8 cellular contexts compared by ENCODE assay signal in the genomic region with DNA sequence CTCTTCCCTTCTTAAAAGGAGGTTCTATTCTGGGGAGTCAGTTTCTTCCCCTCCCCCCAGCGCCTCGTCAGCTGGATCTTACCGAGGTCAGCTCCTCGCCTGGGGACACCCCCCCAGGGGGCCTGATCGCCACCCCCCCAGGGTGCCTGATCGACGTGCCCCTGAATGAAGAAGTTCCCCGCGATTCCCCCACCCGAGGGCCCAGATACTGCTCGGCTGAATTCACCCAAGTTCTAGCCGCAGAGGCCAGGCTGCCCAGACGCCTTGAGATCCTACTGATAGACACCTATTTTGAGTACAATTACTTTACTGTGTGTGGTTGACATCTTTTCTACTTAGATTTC. TPM values are rescaled to one million over a fixed set of nuclear protein-coding genes. Genes with fewer than 3 reads are reported as not detected.
DNase-seq lines count a peak whose midpoint lies in the region; ATAC-seq, FAIRE-seq and TF ChIP-seq lines count a peak whose summit lies in the region.

No MANE protein-coding gene starts in this region.

- peak overlapping the region; percentile 72 for H3K9ac ChIP-seq in astrocyte (ENCODE audit: low read length)

- WGBS in urinary bladder: 6% methylated on average over 13 of the region's 13 CpGs

- H3K36me3 Mint-ChIP-seq in activated naive CD4-positive, alpha-beta T cell treated with anti-CD3 and anti-CD28 coated beads, Interleukin-2, amount 50 U/mL, for 24 hours: peaks cover 3% of the 10 kb centered on the region
- H3K36me3 Mint-ChIP-seq in astrocyte (ENCODE audit: low read depth, unreplicated experiment) (peaks cover 7% of the 10 kb centered on the region), memory B cell (peaks cover 2% of the 10 kb centered on the region)

- H3K36me3 ChIP-seq in astrocyte (ENCODE audit: insufficient read depth, low read length) (no peaks in the 10 kb centered on the region), urinary bladder (ENCODE audit: insufficient read depth) (no peaks in the 10 kb centered on the region)

- no peak for DNase-seq in activated naive CD4-positive, alpha-beta T cell (lab: John Stamatoyannopoulos, UW)
- DNase-seq in astrocyte (ENCODE audit: low read depth) (no peak), memory B cell (ENCODE audit: low spot score in 2 of 2) (no peak), NOMO-1 treated with DMSO at 0.1 percent for 48 hours (lab: John Stamatoyannopoulos, UW; ENCODE audit: unreplicated experiment) (no peak)

- H3K4me1 ChIP-seq in astrocyte (ENCODE audit: insufficient read depth, low read length): peaks cover 25% of the 10 kb centered on the region
- peaks cover 4% of the 10 kb centered on the region for H3K4me1 ChIP-seq in urinary bladder (ENCODE audit: insufficient read depth)

- FAIRE-seq in astrocyte (lab: Jason Lieb, UNC): no peak

- peak overlapping the region; percentile 96 for H3K4me2 ChIP-seq in astrocyte (ENCODE audit: low read length)

- TF ChIP-seq CTCF in astrocyte (IDR thresholded peaks at IDR 0.05; ENCODE audit: insufficient read depth, low read depth, low read length): no peak

- H3K4me3 ChIP-seq in astrocyte (ENCODE audit: insufficient read depth, low read depth, low read length) (peak overlapping the region; percentile 71), urinary bladder (ENCODE audit: low read depth, low read length) (peak overlapping the region; percentile 92)

- no peak overlapping the region for H3K27ac ChIP-seq in astrocyte (ENCODE audit: low read depth, low read length)
- H3K27ac ChIP-seq in urinary bladder (ENCODE audit: low read depth): no peak overlapping the region

- H2AFZ ChIP-seq in astrocyte (ENCODE audit: low read depth, low read length): no peak overlapping the region

- H3K27me3 Mint-ChIP-seq in activated naive CD4-positive, alpha-beta T cell treated with anti-CD3 and anti-CD28 coated beads, Interleukin-2, amount 50 U/mL, for 24 hours: no peaks in the 10 kb centered on the region
- H3K27me3 Mint-ChIP-seq in astrocyte (ENCODE audit: low read depth, unreplicated experiment) (peaks cover 10% of the 10 kb centered on the region), memory B cell (peaks cover 2% of the 10 kb centered on the region)

- peaks cover 46% of the 10 kb centered on the region for H4K20me1 ChIP-seq in astrocyte (ENCODE audit: insufficient read depth, low read length)

- H3K9me3 Mint-ChIP-seq in activated naive CD4-positive, alpha-beta T cell treated with anti-CD3 and anti-CD28 coated beads, Interleukin-2, amount 50 U/mL, for 24 hours: no peaks in the 10 kb centered on the region
- H3K9me3 Mint-ChIP-seq in astrocyte (ENCODE audit: unreplicated experiment) (no peaks in the 10 kb centered on the region), memory B cell (no peaks in the 10 kb centered on the region)

- no peaks in the 10 kb centered on the region for H3K9me3 ChIP-seq in astrocyte (ENCODE audit: insufficient read depth, low read depth, low read length)

- ATAC-seq in memory B cell (ENCODE audit: low read depth) (no peak), GM19351 (IDR thresholded peaks at IDR 0.05; ENCODE audit: unreplicated experiment) (no peak), GM19324 (IDR thresholded peaks at IDR 0.05; ENCODE audit: low FRiP score, unreplicated experiment) (no peak)

- H3K79me2 ChIP-seq in astrocyte (ENCODE audit: insufficient read depth, low read length): peaks cover 52% of the 10 kb centered on the region

- peak overlapping the region; percentile 79 for H3K27ac Mint-ChIP-seq in activated naive CD4-positive, alpha-beta T cell treated with anti-CD3 and anti-CD28 coated beads, Interleukin-2, amount 50 U/mL, for 24 hours
- H3K27ac Mint-ChIP-seq in astrocyte (ENCODE audit: unreplicated experiment) (peak overlapping the region; percentile 41), memory B cell (no peak overlapping the region)

- H3K4me3 Mint-ChIP-seq in activated naive CD4-positive, alpha-beta T cell treated with anti-CD3 and anti-CD28 coated beads, Interleukin-2, amount 50 U/mL, for 24 hours: peak overlapping the region; percentile 87
- H3K4me3 Mint-ChIP-seq in astrocyte (ENCODE audit: unreplicated experiment) (peak overlapping the region; percentile 86), memory B cell (peak overlapping the region; percentile 77)

- H3K27me3 ChIP-seq in astrocyte (ENCODE audit: insufficient read depth, low read length): no peaks in the 10 kb centered on the region

- peaks cover 36% of the 10 kb centered on the region for H3K4me1 Mint-ChIP-seq in activated naive CD4-positive, alpha-beta T cell treated with anti-CD3 and anti-CD28 coated beads, Interleukin-2, amount 50 U/mL, for 24 hours
- H3K4me1 Mint-ChIP-seq in astrocyte (ENCODE audit: low read depth, unreplicated experiment) (peaks cover 16% of the 10 kb centered on the region), memory B cell (peaks cover 23% of the 10 kb centered on the region)

RNA-seq across cellular contexts. Expression of a gene that starts 1.4 kb away (rescaled TPM):
- total RNA-seq in astrocyte (21.0 and 21.2 TPM in 2 replicates), urinary bladder (16.8 TPM)
- 57.0 TPM for polyA plus RNA-seq in urinary bladder

RNA-seq across cellular contexts. Expression of a gene that starts 25.2 kb away (rescaled TPM):
- total RNA-seq in astrocyte (13.4 and 17.4 TPM in 2 replicates), urinary bladder (5.3 TPM)
- 20.6 TPM for polyA plus RNA-seq in urinary bladder

RNA-seq across cellular contexts. Expression of a gene that starts 29.9 kb away (rescaled TPM):
- total RNA-seq in astrocyte: 268 and 275 TPM in 2 replicates
- total RNA-seq in urinary bladder: 29.0 TPM
- 246 TPM for polyA plus RNA-seq in urinary bladder

RNA-seq across cellular contexts. Expression of a gene that starts 45.1 kb away (rescaled TPM):
- total RNA-seq in astrocyte (80.5 and 86.3 TPM in 2 replicates), urinary bladder (15.9 TPM)
- 53.8 TPM for polyA plus RNA-seq in urinary bladder

RNA-seq across cellular contexts. Expression of a gene that starts 56.5 kb away (rescaled TPM):
- total RNA-seq in astrocyte (89.2 and 95.8 TPM in 2 replicates), urinary bladder (20.3 TPM)
- polyA plus RNA-seq in urinary bladder: 81.1 TPM
